In the genomic region with DNA sequence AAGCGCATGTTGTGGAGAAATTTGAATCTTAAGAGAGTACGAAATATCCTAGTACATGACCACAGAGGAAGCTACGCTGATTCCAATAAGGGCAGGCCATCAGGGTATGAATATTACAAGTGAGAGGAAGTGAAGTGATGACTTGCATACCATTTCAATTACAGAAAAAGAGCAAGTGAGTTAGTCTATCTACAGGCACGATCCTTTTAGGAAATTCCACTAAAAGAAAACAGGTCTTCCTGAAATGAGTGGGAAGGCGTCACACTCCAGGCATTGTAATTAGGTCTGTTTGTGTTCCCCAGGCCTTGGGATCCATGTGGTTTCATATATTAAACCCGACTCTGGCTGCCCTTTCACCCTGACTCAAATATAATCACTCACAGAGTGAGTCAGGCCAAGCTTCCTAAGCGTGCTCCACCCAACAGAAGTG, we compare ENCODE assay signal across 1 cellular context.
TF ChIP-seq lines count a peak whose summit lies in the region.

No MANE protein-coding gene starts in this region.

TF ChIP-seq in IMR-90, 13 proteins besides CTCF, POLR2A, EP300 and RAD21:
- TF ChIP-seq FOS (IDR thresholded peaks at IDR 0.05; ENCODE audit: low read depth, low read length): peak; percentile 43; the same call in 1 of the 2 replicates
- peak; percentile 63 for TF ChIP-seq BHLHE40 (IDR thresholded peaks at IDR 0.05; ENCODE audit: low read depth, low read length)
- no peak for TF ChIP-seq CEBPB (IDR thresholded peaks at IDR 0.05; ENCODE audit: low read depth, low read length)
- no peak for TF ChIP-seq RFX5 (IDR thresholded peaks at IDR 0.05; ENCODE audit: low read depth, low read length)
- TF ChIP-seq, protein P1, sequence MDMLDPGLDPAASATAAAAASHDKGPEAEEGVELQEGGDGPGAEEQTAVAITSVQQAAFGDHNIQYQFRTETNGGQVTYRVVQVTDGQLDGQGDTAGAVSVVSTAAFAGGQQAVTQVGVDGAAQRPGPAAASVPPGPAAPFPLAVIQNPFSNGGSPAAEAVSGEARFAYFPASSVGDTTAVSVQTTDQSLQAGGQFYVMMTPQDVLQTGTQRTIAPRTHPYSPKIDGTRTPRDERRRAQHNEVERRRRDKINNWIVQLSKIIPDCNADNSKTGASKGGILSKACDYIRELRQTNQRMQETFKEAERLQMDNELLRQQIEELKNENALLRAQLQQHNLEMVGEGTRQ (IDR thresholded peaks at IDR 0.05; ENCODE audit: low read depth, low read length): no peak
